ENCODE assay signal across 30 cellular contexts in the genomic region with DNA sequence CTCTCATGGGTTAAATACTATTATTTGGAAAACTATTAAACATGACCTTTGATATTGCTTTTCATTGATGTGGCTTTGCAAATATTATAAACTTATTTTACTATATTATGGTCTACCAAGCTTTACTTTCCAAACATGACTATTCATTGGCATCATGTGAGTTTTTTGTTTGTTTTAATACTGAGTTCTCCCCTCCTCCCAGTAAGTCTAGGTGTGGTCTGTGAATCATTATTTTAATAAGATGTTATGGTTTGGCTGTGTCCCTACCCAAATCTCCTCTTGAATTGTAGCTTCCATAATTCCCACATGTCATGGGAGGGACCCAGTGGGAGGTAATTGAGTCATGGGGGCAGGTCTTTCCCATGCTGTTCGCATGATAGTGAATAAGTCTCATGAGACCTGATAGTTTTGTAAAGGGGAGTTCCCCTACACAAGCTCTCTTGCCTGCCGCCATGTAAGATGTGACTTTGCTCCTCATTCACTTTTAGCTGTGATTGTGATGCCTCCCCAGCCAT.
A peak's percentile ranks its signal among the peaks of the same experiment; 100 is the strongest.
DNase-seq lines count a peak whose midpoint lies in the region; ATAC-seq and TF ChIP-seq lines count a peak whose summit lies in the region.
"Had no signal": no experiment of that assay in that cellular context is flagged by ENCODE, and none has a peak within 500 bp of the region (broad histone marks: within the 10 kb centered on the region; RNA-seq: fewer than 3 reads in every experiment).

No MANE protein-coding gene starts in this region.

- peaks cover 15% of the 10 kb centered on the region for H3K36me3 ChIP-seq in CD4-positive, CD25-positive, alpha-beta regulatory T cell (ENCODE audit: control insufficient read depth, insufficient read depth, low read length)
- H3K36me3 ChIP-seq: thyroid gland, uterus had no signal

- peaks cover 19% of the 10 kb centered on the region for H3K36me3 Mint-ChIP-seq in CD4-positive, CD25-positive, alpha-beta regulatory T cell

- no peaks in the 10 kb centered on the region for H3K9me3 ChIP-seq in CD4-positive, CD25-positive, alpha-beta regulatory T cell (ENCODE audit: control insufficient read depth in 2 of 2, low read length in 2 of 2)
- H3K9me3 ChIP-seq: heart right ventricle, stomach, thyroid gland, uterus had no signal

- no peak overlapping the region for H3K4me3 Mint-ChIP-seq in CD4-positive, CD25-positive, alpha-beta regulatory T cell
- H3K4me3 Mint-ChIP-seq: activated CD4-positive, alpha-beta memory T cell treated with anti-CD3 and anti-CD28 coated beads for 36 hours; activated naive CD4-positive, alpha-beta T cell treated with anti-CD3 and anti-CD28 coated beads, Interleukin-2, amount 50 U/mL, for 24 hours; GM23338 had no signal

- no peak for DNase-seq in CD4-positive, CD25-positive, alpha-beta regulatory T cell
- DNase-seq in EH (ENCODE audit: low read depth): peak; percentile 29
- peak; percentile 27 for DNase-seq in fibroblast of peridontal ligament (ENCODE audit: extremely low read depth)
- no peak for DNase-seq in NCI-H1930 (lab: John Stamatoyannopoulos, UW)
- DNase-seq: activated CD4-positive, alpha-beta memory T cell treated with anti-CD3 and anti-CD28 coated beads for 36 hours; activated CD8-positive, alpha-beta memory T cell treated with anti-CD3 and anti-CD28 coated beads, Interleukin-2, amount 50 U/mL, for 4 hours; caudate nucleus; effector CD8-positive, alpha-beta T cell; foreskin keratinocyte; heart right ventricle; IMR-90; NCI-H1694 treated with DMSO at 0.1 percent for 48 hours; posterior cingulate gyrus; right cardiac atrium; stimulated activated CD4-positive, alpha-beta T cell treated with anti-CD3 and anti-CD28 coated beads, Interleukin-2, amount 100 ng/mL, for 24 hours; stimulated activated CD8-positive, alpha-beta memory T cell treated with anti-CD3 and anti-CD28 coated beads, Interleukin-4, amount 100 ng/mL, for 48 hours; stomach; T-helper 1 cell; thyroid gland; uterus had no signal

- ATAC-seq in CD4-positive, CD25-positive, alpha-beta regulatory T cell (ENCODE audit: low read depth in 2 of 2): no peak
- ATAC-seq in HG03571 (IDR thresholded peaks at IDR 0.05; ENCODE audit: unreplicated experiment): no peak
- no peak for ATAC-seq in HG03108 (IDR thresholded peaks at IDR 0.05; ENCODE audit: unreplicated experiment)
- ATAC-seq: activated CD4-positive, CD25-positive, alpha-beta regulatory T cell treated with anti-CD3 and anti-CD28 coated beads, Interleukin-2, amount 50 U/mL, for 24 hours; foreskin keratinocyte; GM23338; heart right ventricle; right cardiac atrium had no signal

- peaks cover 41 to 77% (median 58%) of the 10 kb centered on the region in 4 donors for H3K4me1 Mint-ChIP-seq in CD4-positive, CD25-positive, alpha-beta regulatory T cell

- H3K27ac Mint-ChIP-seq in CD4-positive, CD25-positive, alpha-beta regulatory T cell: peak overlapping the region; percentile 29 to 98 (median 80)
- H3K27ac Mint-ChIP-seq: activated naive CD4-positive, alpha-beta T cell treated with anti-CD3 and anti-CD28 coated beads, Interleukin-2, amount 50 U/mL, for 24 hours; activated T-helper 2 cell treated with anti-CD3 and anti-CD28 coated beads, Interferon-gamma antibody, Interleukin-2, Interleukin-4, amounts not matched to agents 10 μg/mL and 5 μg/mL and 100 μg/mL, durations not matched to agents 14 hours and 24 hours and 36 hours; GM23338 had no signal

- H3K27me3 ChIP-seq in CD4-positive, CD25-positive, alpha-beta regulatory T cell (ENCODE audit: control insufficient read depth, insufficient read depth, low read length): no peaks in the 10 kb centered on the region
- H3K27me3 ChIP-seq: BLaER1 treated with 17β-estradiol and CSF1 and Interleukin-3, amounts not matched to agents 10 nM and 100 nM; foreskin keratinocyte; heart right ventricle; stomach; thyroid gland; uterus had no signal

- TF ChIP-seq CTCF in VCaP (conservative IDR thresholded peaks at IDR 0.05): no peak

- H3K27me3 Mint-ChIP-seq in CD4-positive, CD25-positive, alpha-beta regulatory T cell: no peaks in the 10 kb centered on the region
- H3K27me3 Mint-ChIP-seq: activated CD4-positive, alpha-beta memory T cell treated with anti-CD3 and anti-CD28 coated beads for 36 hours; activated naive CD4-positive, alpha-beta T cell treated with anti-CD3 and anti-CD28 coated beads, Interleukin-2, amount 50 U/mL, for 24 hours had no signal

- H3K9me3 Mint-ChIP-seq in CD4-positive, CD25-positive, alpha-beta regulatory T cell: no peaks in the 10 kb centered on the region
- H3K9me3 Mint-ChIP-seq: activated naive CD4-positive, alpha-beta T cell treated with anti-CD3 and anti-CD28 coated beads, Interleukin-2, amount 50 U/mL, for 24 hours; GM23338 had no signal

- peaks cover 43% of the 10 kb centered on the region for H3K4me1 ChIP-seq in CD4-positive, CD25-positive, alpha-beta regulatory T cell (ENCODE audit: control insufficient read depth, insufficient read depth, low read length, poor library complexity, severe bottlenecking)
- H3K4me1 ChIP-seq: uterus had no signal

- H3K27ac ChIP-seq in CD4-positive, CD25-positive, alpha-beta regulatory T cell (ENCODE audit: insufficient read depth, low read length, poor library complexity, severe bottlenecking): no peak overlapping the region
- H3K27ac ChIP-seq in VCaP: peak overlapping the region; percentile 78; the same call in 1 of the 2 replicates
- H3K27ac ChIP-seq: BLaER1 treated with 17β-estradiol and CSF1 and Interleukin-3, amounts not matched to agents 10 nM and 100 nM; coronary artery; foreskin keratinocyte; heart right ventricle; RWPE1; stomach; uterus had no signal

- no peak overlapping the region for H3K4me3 ChIP-seq in CD4-positive, CD25-positive, alpha-beta regulatory T cell (ENCODE audit: low read depth, low read length)
- H3K4me3 ChIP-seq: BLaER1 treated with 17β-estradiol and CSF1 and Interleukin-3, amounts not matched to agents 10 nM and 100 nM; coronary artery; GM23338; heart right ventricle; stomach; thyroid gland; uterus had no signal

Comparison
In these comparisons a context has a peak if more than half of its experiments do, and no peak if none do; other contexts are left out.
1. DNase-seq: peak in EH (single experiment) and fibroblast of peridontal ligament (single experiment); none in CD4-positive, CD25-positive, alpha-beta regulatory T cell (0 of 3) and NCI-H1930 (0 of 2).